ENCODE assay signal across 26 cellular contexts in the genomic region with DNA sequence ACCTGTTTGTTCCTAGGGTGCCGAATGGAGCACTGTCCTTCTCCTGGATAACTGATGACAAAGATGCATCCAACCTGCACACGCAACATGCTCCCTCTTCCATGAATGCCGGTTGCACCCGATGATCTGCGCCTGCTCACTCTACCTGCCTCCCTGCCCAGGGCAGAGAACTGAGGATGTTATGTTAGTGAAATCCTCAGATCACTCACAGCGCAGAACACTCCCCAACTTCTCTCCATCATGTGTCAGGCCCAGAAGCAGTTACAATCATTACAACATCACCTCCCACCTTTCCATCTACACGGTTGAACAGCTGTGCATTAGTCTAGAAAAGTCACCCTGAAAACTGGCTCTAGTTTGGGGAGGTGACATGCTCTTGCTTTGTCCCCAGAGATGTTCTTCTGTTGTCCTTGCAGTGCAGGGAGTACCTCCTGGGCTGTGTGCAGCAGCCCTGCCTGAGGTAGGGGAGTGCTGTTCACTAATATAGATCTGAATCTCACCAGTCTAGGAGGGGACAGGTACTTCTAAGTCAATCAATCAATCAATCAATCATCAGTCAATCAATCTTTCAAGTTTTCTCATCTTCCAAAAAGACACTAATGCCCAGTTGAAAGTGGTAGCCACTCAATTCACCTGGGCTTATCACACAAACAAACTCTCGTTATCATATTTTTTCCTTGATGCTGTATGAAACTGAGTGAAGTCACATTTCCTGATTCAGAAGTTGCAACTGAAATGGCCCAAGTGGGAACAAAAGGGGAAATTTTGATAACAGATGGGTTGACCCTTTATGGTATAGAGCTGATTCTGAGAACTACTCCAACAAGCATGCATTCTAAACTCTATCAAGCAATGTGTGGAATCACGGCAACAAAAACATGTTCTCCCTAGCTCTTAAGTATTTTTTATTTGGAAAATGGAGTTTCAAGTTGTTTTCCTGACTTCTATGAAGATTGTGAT. TPM values are rescaled to one million over a fixed set of nuclear protein-coding genes. Genes with fewer than 3 reads are reported as not detected.
DNase-seq lines count a peak whose midpoint lies in the region; ATAC-seq, FAIRE-seq and TF ChIP-seq lines count a peak whose summit lies in the region.
"Had no signal": no experiment of that assay in that cellular context is flagged by ENCODE, and none has a peak within 500 bp of the region (broad histone marks: within the 10 kb centered on the region; RNA-seq: fewer than 3 reads in every experiment).

No MANE protein-coding gene starts in this region.

- peak overlapping the region; percentile 56 to 61 for H3K27ac ChIP-seq in right atrium auricular region
- H3K27ac ChIP-seq in GM12878 (ENCODE audit: control insufficient read depth, insufficient read depth): peak overlapping the region; percentile 82
- H3K27ac ChIP-seq in mesenchymal stem cell (ENCODE audit: low read length, poor library complexity, severe bottlenecking): no peak overlapping the region
- peak overlapping the region; percentile 69 to 70 for H3K27ac ChIP-seq in tibial artery
- no peak overlapping the region for H3K27ac ChIP-seq in RWPE1
- H3K27ac ChIP-seq: colonic mucosa, KMS-11, WERI-Rb-1 had no signal

- no TSS peak for BruUV-seq in GM12878 (replicated peaks; lab: Mats Ljungman, UMichigan)

- WGBS in GM12878 (ENCODE audit: insufficient coverage, insufficient replicate concordance, low lambda C conversion rate, missing lambda C conversion rate): 71% methylated on average over 9 of the region's 9 CpGs
- WGBS in mesenchymal stem cell: 99% methylated on average over 7 of the region's 9 CpGs

- no peak overlapping the region for H3K4me3 ChIP-seq in right atrium auricular region
- peak overlapping the region; percentile 1; the same call in 1 of the 2 replicates for H3K4me3 ChIP-seq in GM12878
- H3K4me3 ChIP-seq in mesenchymal stem cell (ENCODE audit: insufficient read depth in 1 of 2, low read depth in 1 of 2, low read length in 2 of 2): no peak overlapping the region
- no peak overlapping the region for H3K4me3 ChIP-seq in tibial artery
- H3K4me3 ChIP-seq: colonic mucosa, HAP-1, lung, transverse colon had no signal

- H2BK15ac ChIP-seq in mesenchymal stem cell (ENCODE audit: low read depth, poor library complexity, severe bottlenecking): no peak overlapping the region

- CTCF ChIA-PET in GM12878 (lab: Yijun Ruan, JAX): interaction anchor here (1.0 kb wide), 2 partner anchors 14 to 102 kb away, joined by 3 read pairs; no protein-coding TSS in a partner anchor
- CTCF ChIA-PET in RWPE1 (lab: Yijun Ruan, JAX): no interaction called here

- peak overlapping the region; percentile 64 for H3K4me2 ChIP-seq in GM12878 (ENCODE audit: control insufficient read depth, insufficient read depth)
- no peak overlapping the region for H3K4me2 ChIP-seq in mesenchymal stem cell (ENCODE audit: low read length, poor library complexity, severe bottlenecking)
- H3K4me2 ChIP-seq: KMS-11 had no signal

- POLR2A ChIA-PET in GM12878 (lab: Charles Lee) (interaction anchor here (0.7 kb wide), 1 partner anchor 1211 kb away, joined by 3 read pairs; no protein-coding TSS in a partner anchor), RWPE1 (lab: Yijun Ruan, JAX; ENCODE audit: low non-redundant PET) (no interaction called here)

- TF ChIP-seq POLR2A in GM12878 (IDR thresholded peaks at IDR 0.05; ENCODE audit: low read depth, low read length): no peak

- TF ChIP-seq EP300 in GM12878 (IDR thresholded peaks at IDR 0.05; ENCODE audit: borderline replicate concordance in 1 of 2, control insufficient read depth in 1 of 2, low read depth in 2 of 2, low read length in 2 of 2): 0 out of 4 replicates have a peak, but pooled peaks of 1 of the 2 experiments have one; percentile 7

- H3K9me3 ChIP-seq in right atrium auricular region: no peaks in the 10 kb centered on the region
- no peaks in the 10 kb centered on the region for H3K9me3 ChIP-seq in GM12878 (replicated peaks; ENCODE audit: control insufficient read depth, insufficient read depth, low read length)
- no peaks in the 10 kb centered on the region for H3K9me3 ChIP-seq in mesenchymal stem cell (ENCODE audit: control insufficient read depth, low read length)
- H3K9me3 ChIP-seq in tibial artery: no peaks in the 10 kb centered on the region
- H3K9me3 ChIP-seq: colonic mucosa, HAP-1, transverse colon had no signal

- no peak overlapping the region for H2AK5ac ChIP-seq in mesenchymal stem cell (ENCODE audit: low read length, severe bottlenecking)

- no peak overlapping the region for H2BK120ac ChIP-seq in mesenchymal stem cell (ENCODE audit: low read depth, low read length)

- TF ChIP-seq RAD21 in GM12878 (IDR thresholded peaks at IDR 0.05; ENCODE audit: insufficient read depth, low read depth, low read length): no peak

- peaks cover 0 to 42% of the 10 kb centered on the region in 2 donors for H3K4me1 ChIP-seq in right atrium auricular region
- H3K4me1 ChIP-seq in GM12878 (ENCODE audit: control insufficient read depth, insufficient read depth, low read length): peaks cover 33% of the 10 kb centered on the region
- H3K4me1 ChIP-seq in mesenchymal stem cell (ENCODE audit: control insufficient read depth, insufficient read depth, low read depth, low read length): peaks cover 4% of the 10 kb centered on the region
- peaks cover 0 to 47% (median 33%) of the 10 kb centered on the region in 4 donors for H3K4me1 ChIP-seq in tibial artery
- H3K4me1 ChIP-seq: colonic mucosa, HAP-1 had no signal

- peak overlapping the region; percentile 43 for H4K91ac ChIP-seq in mesenchymal stem cell (ENCODE audit: low read length)

- no peaks in the 10 kb centered on the region for H3K27me3 ChIP-seq in right atrium auricular region
- no peaks in the 10 kb centered on the region for H3K27me3 ChIP-seq in GM12878 (replicated peaks in 1 of 2; ENCODE audit: control insufficient read depth in 2 of 2, insufficient read depth in 2 of 2, low read length in 1 of 2)
- peaks cover 21 to 25% of the 10 kb centered on the region in 2 experiments for H3K27me3 ChIP-seq in mesenchymal stem cell (ENCODE audit: control insufficient read depth in 1 of 2, insufficient read depth in 1 of 2, low read length in 2 of 2)
- no peaks in the 10 kb centered on the region for H3K27me3 ChIP-seq in tibial artery
- H3K27me3 ChIP-seq: colonic mucosa, transverse colon had no signal

- no peak overlapping the region for H3K4ac ChIP-seq in mesenchymal stem cell (ENCODE audit: low read depth in 1 of 2, low read length in 2 of 2)

- H3K79me1 ChIP-seq in mesenchymal stem cell (replicated peaks; ENCODE audit: low read length, poor library complexity, severe bottlenecking): no peaks in the 10 kb centered on the region

- no peak overlapping the region for H2AFZ ChIP-seq in GM12878 (ENCODE audit: control insufficient read depth, low read depth, low read length)
- H2AFZ ChIP-seq in mesenchymal stem cell (ENCODE audit: low read depth, low read length): no peak overlapping the region

- intact Hi-C loops in Right ventricle myocardium superior (cut with DNase I) (no loop called here), GM12878 (cut with micrococcal nuclease; ENCODE audit: unreplicated experiment) (no loop called here), tibial artery (cut with DNase I; ENCODE audit: low total_unique reads) (no loop called here)

- H4K20me1 ChIP-seq in GM12878 (ENCODE audit: control insufficient read depth, insufficient read depth): no peaks in the 10 kb centered on the region

- no peak overlapping the region for H3K23ac ChIP-seq in mesenchymal stem cell (ENCODE audit: low read length in 2 of 2)

- H3K36me3 ChIP-seq in right atrium auricular region: no peaks in the 10 kb centered on the region
- H3K36me3 ChIP-seq in GM12878 (ENCODE audit: control insufficient read depth in 2 of 2, insufficient read depth in 2 of 2, low read length in 1 of 2): no peaks in the 10 kb centered on the region
- H3K36me3 ChIP-seq in mesenchymal stem cell (ENCODE audit: control insufficient read depth in 1 of 2, insufficient read depth in 2 of 2, low read depth in 1 of 2, low read length in 2 of 2): no peaks in the 10 kb centered on the region
- H3K36me3 ChIP-seq in tibial artery: no peaks in the 10 kb centered on the region
- H3K36me3 ChIP-seq: colonic mucosa, HAP-1, transverse colon, WERI-Rb-1 had no signal

- no peak overlapping the region for H2BK5ac ChIP-seq in mesenchymal stem cell (ENCODE audit: low read depth, low read length, poor library complexity, severe bottlenecking)

- RAD21 ChIA-PET in GM12878 (lab: Charles Lee; ENCODE audit: unreplicated experiment): interaction anchor here (0.5 kb wide), 1 partner anchor 189 kb away, joined by 3 read pairs; no protein-coding TSS in a partner anchor

- no peak overlapping the region for H3K14ac ChIP-seq in mesenchymal stem cell (ENCODE audit: low read length in 2 of 2)

- peak overlapping the region; percentile 45 for H4K8ac ChIP-seq in mesenchymal stem cell (ENCODE audit: low read length)

- ATAC-seq in Right ventricle myocardium superior (ENCODE audit: poor library complexity): no peak
- peak; percentile 63 for ATAC-seq in GM12878
- ATAC-seq in GM18502 (IDR thresholded peaks at IDR 0.05; ENCODE audit: poor library complexity, unreplicated experiment): no peak
- ATAC-seq in GM21786 (IDR thresholded peaks at IDR 0.05; ENCODE audit: unreplicated experiment): no peak

- no peak for FAIRE-seq in GM12878 (lab: Jason Lieb, UNC)
- FAIRE-seq: HTR-8/SVneo had no signal

- SMC1A ChIA-PET in GM12878 (lab: Charles Lee; ENCODE audit: uncharacterized antibody, unreplicated experiment): no interaction called here

- H2BK12ac ChIP-seq in mesenchymal stem cell (ENCODE audit: low read length in 2 of 2): no peak overlapping the region

- in situ Hi-C loops in GM12878 (cut with MboI): no loop called here

- peak overlapping the region; percentile 35; the same call in 1 of the 2 replicates for H3K9ac ChIP-seq in GM12878 (ENCODE audit: control insufficient read depth, insufficient read depth, low read length)
- no peak overlapping the region for H3K9ac ChIP-seq in mesenchymal stem cell (ENCODE audit: low read length)
- H3K9ac ChIP-seq: KMS-11 had no signal

- DNase-seq in right atrium auricular region (ENCODE audit: low spot score): no peak
- no peak for DNase-seq in Right ventricle myocardium superior
- no peak for DNase-seq in GM12878 (ENCODE audit: low read depth, low spot score)
- DNase-seq in mesenchymal stem cell: no peak
- DNase-seq in tibial artery: no peak
- DNase-seq in RWPE1 (ENCODE audit: low spot score): no peak
- DNase-seq: activated naive CD4-positive, alpha-beta T cell treated with anti-CD3 and anti-CD28 coated beads, Interleukin-2, amount 10 ng/mL, durations not matched to agents 7 days and 5 days; activated T-cell treated with anti-CD3 and anti-CD28 coated beads, Interleukin-2, amount 50 U/mL, for 48 hours; colonic mucosa; DMS153; GDM1; hippocampal formation; MV-4-11; NCI-H1694; SIG-M5; transverse colon; WERI-Rb-1 had no signal

- no peaks in the 10 kb centered on the region for H3K79me2 ChIP-seq in GM12878 (ENCODE audit: control insufficient read depth, insufficient read depth, low read length)

- no peak overlapping the region for H3K18ac ChIP-seq in mesenchymal stem cell (ENCODE audit: low read depth in 1 of 2, low read length in 2 of 2)

- TF ChIP-seq CTCF in right atrium auricular region (IDR thresholded peaks at IDR 0.05) (no peak), GM12878 (IDR thresholded peaks at IDR 0.05 in 2 of 3, conservative IDR thresholded peaks at IDR 0.05 in 1 of 3; ENCODE audit: control insufficient read depth in 2 of 3, extremely low read depth in 1 of 3, insufficient read depth in 1 of 3, low read depth in 3 of 3, low read length in 3 of 3) (no peak), tibial artery (IDR thresholded peaks at IDR 0.05) (no peak), RWPE1 (conservative IDR thresholded peaks at IDR 0.05; ENCODE audit: low read depth) (no peak)

RNA-seq across cellular contexts. Expression of a gene that starts 15.4 kb away (rescaled TPM):
- total RNA-seq in right atrium auricular region (10 to 100 TPM; 51.9 to 59.9 TPM), Right ventricle myocardium superior (11.6 TPM), GM12878 (2014; rRNA removed) (0.62 and 1.1 TPM in 2 replicates), GM12878 (2014; rRNA removed; fragmentation: Illumina TruSeq; extraction: Trizol) (0.28 and 0.45 TPM in 2 replicates), GM12878 (2021) (1.3 and 1.7 TPM in 2 replicates)
- not detected in 2 replicates for total RNA-seq in GM12878 (2013; cell fraction: nucleolus; rRNA removed)
- 0.29 TPM for polyA plus RNA-seq in GM12878 (2011; ENCODE audit: low read depth)
- polyA plus RNA-seq in GM12878 (2011; rRNA removed) (0.03 TPM in 1 of 2 replicates, not detected in the other), GM12878 (2014; fragmentation: Illumina TruSeq; extraction: Trizol) (0.16 and 0.46 TPM in 2 replicates), GM12878 (2014; fragmentation: Nextera tagmentation; extraction: Ambion mirVana) (under 1 TPM; 0.05 to 0.13 TPM), GM12878 (2014; rRNA removed) (0.92 and 1.1 TPM in 2 replicates), GM12878 (2016; fragmentation: Nextera tagmentation; extraction: Ambion mirVana) (1 to 10 TPM in 1 of 2 experiments, under 1 TPM in 1; 0.91 to 1.8 TPM)
- polyA plus RNA-seq in GM12878 (2011; cell fraction: cytosol; rRNA removed): 0.03 and 0.09 TPM in 2 replicates
- polyA plus RNA-seq in GM12878 (2011; cell fraction: nucleus; rRNA removed): 0.16 TPM in 1 of 2 replicates, not detected in the other
- polyA plus RNA-seq in GM12878 (2012): 0.53 and 0.81 TPM in 2 replicates
- not detected in 2 replicates for polyA minus RNA-seq in GM12878 (2011; rRNA and poly(A)+ RNA removed)
- not detected in 2 replicates for polyA minus RNA-seq in GM12878 (2011; cell fraction: cytosol; rRNA and poly(A)+ RNA removed)
- not detected in 2 replicates for polyA minus RNA-seq in GM12878 (2011; cell fraction: nucleus; rRNA and poly(A)+ RNA removed)
- 4.7 TPM for polyA plus RNA-seq in mesenchymal stem cell (2013, experiment 1 of 2)
- polyA plus RNA-seq in mesenchymal stem cell (2013, experiment 2 of 2): 3.5 TPM
- total RNA-seq: OCI-LY7; T-helper 2 cell treated with Interferon-gamma antibody and Interleukin-4, amounts not matched to agents 100 ng/mL and 5 ng/mL, for 36 hours had no signal

RNA-seq across cellular contexts. Expression of a gene that starts 27.8 kb away (rescaled TPM):
- total RNA-seq in right atrium auricular region (1 to 10 TPM in 1 of 2 donors, under 1 TPM in 1; 0.31 to 2.6 TPM), Right ventricle myocardium superior (2.7 TPM), GM12878 (2014; rRNA removed) (0.06 and 0.16 TPM in 2 replicates), GM12878 (2014; rRNA removed; fragmentation: Illumina TruSeq; extraction: Trizol) (0.04 TPM in 1 of 2 replicates, not detected in the other), GM12878 (2021) (0.21 and 0.37 TPM in 2 replicates)
- total RNA-seq in GM12878 (2013; cell fraction: nucleolus; rRNA removed): 0.08 TPM in 1 of 2 replicates, not detected in the other
- polyA plus RNA-seq in GM12878 (2011; ENCODE audit: low read depth): 0.07 TPM
- polyA plus RNA-seq in GM12878 (2011; rRNA removed) (not detected in 2 replicates), GM12878 (2014; fragmentation: Illumina TruSeq; extraction: Trizol) (0.09 TPM in 1 of 2 replicates, not detected in the other), GM12878 (2014; fragmentation: Nextera tagmentation; extraction: Ambion mirVana) (not detected), GM12878 (2014; rRNA removed) (0.10 and 0.30 TPM in 2 replicates), GM12878 (2016; fragmentation: Nextera tagmentation; extraction: Ambion mirVana) (under 1 TPM in 1 of 2 experiments, not detected in 1; 0.05 TPM)
- polyA plus RNA-seq in GM12878 (2011; cell fraction: cytosol; rRNA removed): 0.03 and 0.13 TPM in 2 replicates
- 0.33 and 0.37 TPM in 2 replicates for polyA plus RNA-seq in GM12878 (2011; cell fraction: nucleus; rRNA removed)
- 0.24 and 0.32 TPM in 2 replicates for polyA plus RNA-seq in GM12878 (2012)
- polyA minus RNA-seq in GM12878 (2011; rRNA and poly(A)+ RNA removed): not detected in 2 replicates
- not detected in 2 replicates for polyA minus RNA-seq in GM12878 (2011; cell fraction: cytosol; rRNA and poly(A)+ RNA removed)
- polyA minus RNA-seq in GM12878 (2011; cell fraction: nucleus; rRNA and poly(A)+ RNA removed): not detected in 2 replicates
- not detected for polyA plus RNA-seq in mesenchymal stem cell (2013, experiment 1 of 2)
- not detected for polyA plus RNA-seq in mesenchymal stem cell (2013, experiment 2 of 2)
- total RNA-seq: OCI-LY7; T-helper 2 cell treated with Interferon-gamma antibody and Interleukin-4, amounts not matched to agents 100 ng/mL and 5 ng/mL, for 36 hours had no signal
- polyA plus RNA-seq: AG04450 had no signal

RNA-seq across cellular contexts. Expression of a gene that starts 44.4 kb away (rescaled TPM):
- total RNA-seq in right atrium auricular region (under 1 TPM; 0.22 to 0.55 TPM), Right ventricle myocardium superior (not detected), GM12878 (2014; rRNA removed) (6.9 and 7.1 TPM in 2 replicates), GM12878 (2014; rRNA removed; fragmentation: Illumina TruSeq; extraction: Trizol) (4.1 and 4.4 TPM in 2 replicates), GM12878 (2021) (9.7 and 10.0 TPM in 2 replicates)
- 4.4 and 6.9 TPM in 2 replicates for total RNA-seq in GM12878 (2013; cell fraction: nucleolus; rRNA removed)
- polyA plus RNA-seq in GM12878 (2011; ENCODE audit: low read depth): 1.2 TPM
- polyA plus RNA-seq in GM12878 (2011; rRNA removed) (0.39 and 1.3 TPM in 2 replicates), GM12878 (2014; fragmentation: Illumina TruSeq; extraction: Trizol) (2.4 and 4.2 TPM in 2 replicates), GM12878 (2014; fragmentation: Nextera tagmentation; extraction: Ambion mirVana) (under 1 TPM; 0.31 to 0.62 TPM), GM12878 (2014; rRNA removed) (8.8 and 10.8 TPM in 2 replicates), GM12878 (2016; fragmentation: Nextera tagmentation; extraction: Ambion mirVana) (10 to 100 TPM in 1 of 2 experiments, 1 to 10 TPM in 1; 8.8 to 10.4 TPM)
- polyA plus RNA-seq in GM12878 (2011; cell fraction: cytosol; rRNA removed): 0.84 and 1.4 TPM in 2 replicates
- polyA plus RNA-seq in GM12878 (2011; cell fraction: nucleus; rRNA removed): 8.0 and 8.7 TPM in 2 replicates
- polyA plus RNA-seq in GM12878 (2012): 2.5 and 2.9 TPM in 2 replicates
- polyA minus RNA-seq in GM12878 (2011; rRNA and poly(A)+ RNA removed): 0.82 and 0.95 TPM in 2 replicates
- polyA minus RNA-seq in GM12878 (2011; cell fraction: cytosol; rRNA and poly(A)+ RNA removed): 0.52 TPM in 1 of 2 replicates, not detected in the other
- polyA minus RNA-seq in GM12878 (2011; cell fraction: nucleus; rRNA and poly(A)+ RNA removed): 3.3 and 4.2 TPM in 2 replicates
- 13.9 TPM for polyA plus RNA-seq in mesenchymal stem cell (2013, experiment 1 of 2)
- 12.6 TPM for polyA plus RNA-seq in mesenchymal stem cell (2013, experiment 2 of 2)
- total RNA-seq: colonic mucosa; OCI-LY7; T-helper 2 cell treated with Interferon-gamma antibody and Interleukin-4, amounts not matched to agents 100 ng/mL and 5 ng/mL, for 36 hours; transverse colon had no signal

Comparison
In these comparisons a context has a peak if more than half of its experiments do, and no peak if none do; other contexts are left out.
1. H3K27ac ChIP-seq: peak in right atrium auricular region (2 of 2), GM12878 (single experiment) and tibial artery (2 of 2); none in mesenchymal stem cell (single experiment) and RWPE1 (single experiment).